In genomic region chr20:23207826-23208555, GRCh38 we compare ENCODE assay signal across 16 cellular contexts.
A peak's percentile ranks its signal among the peaks of the same experiment; 100 is the strongest.
DNase-seq lines count a peak whose midpoint lies in the region; ATAC-seq and TF ChIP-seq lines count a peak whose summit lies in the region.
"Had no signal": no experiment of that assay in that cellular context is flagged by ENCODE, and none has a peak within 500 bp of the region (broad histone marks: within the 10 kb centered on the region; RNA-seq: fewer than 3 reads in every experiment).

No MANE protein-coding gene starts in this region.

- no peak overlapping the region for H3K4me3 ChIP-seq in NB4 (ENCODE audit: low read depth, low read length)
- H3K4me3 ChIP-seq: GM12878, GM23248 had no signal

- DNase-seq in NB4 (ENCODE audit: low read depth), result peak; percentile 71
- peak; percentile 37 to 53 for DNase-seq in dermis microvascular lymphatic vessel endothelial cell (ENCODE audit: low read depth in 2 of 2)
- peak; percentile 3 for DNase-seq in iPS-NIHi7 (ENCODE audit: extremely low spot score)
- DNase-seq in T-helper 2 cell, result no peak
- DNase-seq: Caco-2; CD4-positive, CD25-positive, alpha-beta regulatory T cell; CD8-positive, alpha-beta T cell; DMS153; EL; GDM1; GM23248; H7; HCEC 1CT had no signal

- no peak for TF ChIP-seq CTCF in NB4 (IDR thresholded peaks at IDR 0.05; ENCODE audit: low read depth, low read length)

- ATAC-seq in GM21528 (IDR thresholded peaks at IDR 0.05; ENCODE audit: low FRiP score, unreplicated experiment) (no peak), GM18868 (IDR thresholded peaks at IDR 0.05; ENCODE audit: unreplicated experiment) (no peak)
- ATAC-seq: CD8-positive, alpha-beta T cell; GM12878 had no signal

- no peak for TF ChIP-seq POLR2A in NB4 (IDR thresholded peaks at IDR 0.05; ENCODE audit: extremely low read depth, insufficient read length)

Comparison
In these comparisons a context has a peak if more than half of its experiments do, and no peak if none do; other contexts are left out.
1. DNase-seq: peak in NB4 (single experiment), dermis microvascular lymphatic vessel endothelial cell (2 of 2) and iPS-NIHi7 (single experiment); none in T-helper 2 cell (0 of 5).